Comparison of ENCODE assay signal across 10 cellular contexts in genomic region chrX:104039689-104040505, GRCh38. TPM values are rescaled to one million over a fixed set of nuclear protein-coding genes. Genes with fewer than 3 reads are reported as not detected.
"Had no signal": no experiment of that assay in that cellular context is flagged by ENCODE, and none has a peak within 500 bp of the region (broad histone marks: within the 10 kb centered on the region; RNA-seq: fewer than 3 reads in every experiment).

H2BW2 (plus strand) TSS chrX:104039956; CDS start chrX:104039995, 39 bp downstream.

- ATAC-seq: HepG2 had no signal

- H3K27me3 Mint-ChIP-seq: IgD-negative memory B cell had no signal

- H3K9ac ChIP-seq: GM23248 had no signal

- H3K27ac ChIP-seq: GM23248, HL-60 had no signal

- DNase-seq: GM23248, GOT3, H9, HCEC 1CT, HFFc6 had no signal

- FAIRE-seq: HepG2 had no signal

- H3K4me1 Mint-ChIP-seq: IgD-negative memory B cell had no signal

- H3K4me3 Mint-ChIP-seq: H9, HFFc6, IgD-negative memory B cell had no signal

- H3K9me3 Mint-ChIP-seq: HFFc6, IgD-negative memory B cell had no signal

- H2AFZ ChIP-seq: GM23248 had no signal

- H3K36me3 Mint-ChIP-seq: IgD-negative memory B cell had no signal

- H3K4me3 ChIP-seq: GM23248 had no signal

- H3K27ac Mint-ChIP-seq: H9, HFFc6, IgD-negative memory B cell had no signal

RNA-seq across cellular contexts. Expression of gene H2BW2, which starts in this region (rescaled TPM):
- total RNA-seq: GM23248, H4, H9, HepG2, HFFc6, HT1080 had no signal
- polyA plus RNA-seq: GM23248, HepG2, IgD-negative memory B cell had no signal
